Comparison of ENCODE assay signal across 11 cellular contexts in the genomic region with DNA sequence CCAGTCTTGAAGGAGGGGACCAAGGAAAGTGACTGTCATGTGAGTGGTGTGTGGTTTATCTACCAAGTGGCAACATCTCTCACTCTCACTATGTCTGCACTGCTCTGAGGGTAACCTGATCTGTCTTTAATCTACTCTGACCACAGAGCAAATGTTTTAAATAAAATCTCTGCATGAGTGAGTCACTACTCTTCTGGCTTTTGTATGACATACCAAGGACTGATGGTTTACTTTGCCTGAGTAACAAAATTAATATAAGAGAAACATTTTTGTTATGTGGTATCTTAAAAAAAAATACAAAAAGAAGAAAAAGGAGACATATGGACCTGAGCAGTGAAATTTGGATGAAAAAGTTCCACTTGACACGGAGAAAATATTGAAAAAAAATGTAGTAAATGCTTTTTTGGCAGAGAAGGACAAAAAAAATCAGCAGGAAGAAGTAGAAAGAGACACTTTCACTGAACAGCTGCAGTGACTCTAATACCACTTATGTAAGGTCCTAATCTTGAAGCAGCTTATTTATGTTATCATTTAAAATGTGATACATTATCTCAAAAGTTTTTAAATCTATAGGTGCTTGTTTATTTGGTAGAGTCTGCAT.
DNase-seq lines count a peak whose midpoint lies in the region; ATAC-seq, FAIRE-seq and TF ChIP-seq lines count a peak whose summit lies in the region.
"Had no signal": no experiment of that assay in that cellular context is flagged by ENCODE, and none has a peak within 500 bp of the region (broad histone marks: within the 10 kb centered on the region; RNA-seq: fewer than 3 reads in every experiment).

No MANE protein-coding gene starts in this region.

- no peak overlapping the region for H3K27ac Mint-ChIP-seq in naive thymus-derived CD4-positive, alpha-beta T cell
- H3K27ac Mint-ChIP-seq: CD8-positive, alpha-beta T cell had no signal

- ATAC-seq in Right ventricle myocardium inferior = peak; percentile 34
- peak in 3 of 4 donors; percentile 57 to 76 (median 61) for ATAC-seq in heart left ventricle
- ATAC-seq in GM18909 (IDR thresholded peaks at IDR 0.05; ENCODE audit: poor library complexity, unreplicated experiment) = no peak
- ATAC-seq in naive thymus-derived CD4-positive, alpha-beta T cell = no peak
- ATAC-seq in GM18867 (IDR thresholded peaks at IDR 0.05; ENCODE audit: unreplicated experiment) = no peak
- ATAC-seq: CD8-positive, alpha-beta T cell; left lobe of liver had no signal

- TF ChIP-seq POLR2A in heart left ventricle (IDR thresholded peaks at IDR 0.05) = no peak

- H3K27me3 ChIP-seq in right atrium auricular region (no peaks in the 10 kb centered on the region), SU-DHL-6 (ENCODE audit: low read length) (no peaks in the 10 kb centered on the region), heart left ventricle (no peaks in the 10 kb centered on the region)
- H3K27me3 ChIP-seq in naive thymus-derived CD4-positive, alpha-beta T cell (ENCODE audit: control insufficient read depth in 2 of 2, insufficient read depth in 2 of 2, low read length in 2 of 2) = no peaks in the 10 kb centered on the region

- no peaks in the 10 kb centered on the region for H3K4me1 Mint-ChIP-seq in naive thymus-derived CD4-positive, alpha-beta T cell

- no peak overlapping the region for H3K4me3 Mint-ChIP-seq in naive thymus-derived CD4-positive, alpha-beta T cell
- H3K4me3 Mint-ChIP-seq: CD8-positive, alpha-beta T cell had no signal

- peak overlapping the region; percentile 74 for H2AFZ ChIP-seq in SU-DHL-6 (ENCODE audit: low read depth, low read length, severe bottlenecking)

- H3K9me3 Mint-ChIP-seq in naive thymus-derived CD4-positive, alpha-beta T cell = peaks cover 0 to 17% (median 2%) of the 10 kb centered on the region in 11 donors

- no peaks in the 10 kb centered on the region for H4K20me1 ChIP-seq in SU-DHL-6 (ENCODE audit: low read depth, low read length)

- H3K36me3 ChIP-seq in right atrium auricular region (no peaks in the 10 kb centered on the region), SU-DHL-6 (ENCODE audit: low read length) (peaks cover 7% of the 10 kb centered on the region; the same call in 1 of the 2 replicates), heart left ventricle (no peaks in the 10 kb centered on the region)
- no peaks in the 10 kb centered on the region for H3K36me3 ChIP-seq in naive thymus-derived CD4-positive, alpha-beta T cell (ENCODE audit: control insufficient read depth in 2 of 3, insufficient read depth in 3 of 3, low read length in 3 of 3)

- DNase-seq in Right ventricle myocardium inferior (ENCODE audit: missing footprints) (no peak), right atrium auricular region (ENCODE audit: low spot score) (no peak), heart left ventricle (no peak), urothelium cell line (ENCODE audit: low spot score) (peak; percentile 72)
- DNase-seq in naive thymus-derived CD4-positive, alpha-beta T cell = no peak
- DNase-seq: CD8-positive, alpha-beta T cell; KBM-7 had no signal

- H3K9me3 ChIP-seq in right atrium auricular region = no peaks in the 10 kb centered on the region
- peaks cover 6% of the 10 kb centered on the region; the same call in 1 of the 2 replicates for H3K9me3 ChIP-seq in SU-DHL-6 (ENCODE audit: insufficient read depth, low read length)
- H3K9me3 ChIP-seq in heart left ventricle = no peaks in the 10 kb centered on the region
- H3K9me3 ChIP-seq in naive thymus-derived CD4-positive, alpha-beta T cell (ENCODE audit: control insufficient read depth in 2 of 3, low read length in 3 of 3) = no peaks in the 10 kb centered on the region

- WGBS in heart left ventricle, 4 donors = 26 to 38% (median 33%) methylated on average over 1 of the region's 1 CpG

- H3K9me2 ChIP-seq in SU-DHL-6 (replicated peaks; ENCODE audit: insufficient read depth, low read length) = no peaks in the 10 kb centered on the region

- POLR2A ChIA-PET in naive thymus-derived CD4-positive, alpha-beta T cell (lab: Charles Lee) = no interaction called here

- TF ChIP-seq CTCF in right atrium auricular region (IDR thresholded peaks at IDR 0.05) (no peak), SU-DHL-6 (IDR thresholded peaks at IDR 0.05; ENCODE audit: insufficient read depth, low read length, poor library complexity, severe bottlenecking) (no peak), heart left ventricle (IDR thresholded peaks at IDR 0.05) (no peak)

- H3K27ac ChIP-seq in right atrium auricular region (no peak overlapping the region), SU-DHL-6 (ENCODE audit: low read depth, low read length) (peak overlapping the region; percentile 99), heart left ventricle (peak overlapping the region in 3 of 12 donors; percentile 7 to 28 (median 18))
- H3K27ac ChIP-seq in naive thymus-derived CD4-positive, alpha-beta T cell (ENCODE audit: low read depth, low read length) = no peak overlapping the region

- H3K4me1 ChIP-seq in right atrium auricular region = no peaks in the 10 kb centered on the region
- H3K4me1 ChIP-seq in heart left ventricle = peaks cover 0 to 10% (median 0%) of the 10 kb centered on the region in 12 donors
- no peaks in the 10 kb centered on the region for H3K4me1 ChIP-seq in naive thymus-derived CD4-positive, alpha-beta T cell (ENCODE audit: control insufficient read depth in 2 of 2, insufficient read depth in 2 of 2, low read length in 2 of 2)

- no peak for FAIRE-seq in urothelium cell line (lab: Jason Lieb, UNC)

- CTCF ChIA-PET in naive thymus-derived CD4-positive, alpha-beta T cell (lab: Charles Lee) = no interaction called here

- H3F3A ChIP-seq in SU-DHL-6 (ENCODE audit: insufficient read depth) = peaks cover 34% of the 10 kb centered on the region

- no peaks in the 10 kb centered on the region for H3K79me2 ChIP-seq in SU-DHL-6 (ENCODE audit: insufficient read depth, low read length)

- H3K4me3 ChIP-seq in right atrium auricular region (no peak overlapping the region), SU-DHL-6 (ENCODE audit: insufficient read depth, low read length, poor library complexity, severe bottlenecking) (peak overlapping the region; percentile 16), heart left ventricle (no peak overlapping the region)
- no peak overlapping the region for H3K4me3 ChIP-seq in naive thymus-derived CD4-positive, alpha-beta T cell (ENCODE audit: low read length)

- H3K36me3 Mint-ChIP-seq in naive thymus-derived CD4-positive, alpha-beta T cell = no peaks in the 10 kb centered on the region
- H3K36me3 Mint-ChIP-seq: CD8-positive, alpha-beta T cell had no signal

- peaks cover 0 to 8% (median 2%) of the 10 kb centered on the region in 5 donors for H3K27me3 Mint-ChIP-seq in naive thymus-derived CD4-positive, alpha-beta T cell

- peak overlapping the region; percentile 63 for H3K9ac ChIP-seq in SU-DHL-6 (ENCODE audit: low read length)

- H3K4me2 ChIP-seq in SU-DHL-6 (ENCODE audit: low read depth, low read length, poor library complexity, severe bottlenecking) = peak overlapping the region; percentile 91

- intact Hi-C loops in Right ventricle myocardium inferior (cut with DNase I) (no loop called here), heart left ventricle (cut with DNase I) (no loop called here)
- intact Hi-C loops in naive thymus-derived CD4-positive, alpha-beta T cell (cut with micrococcal nuclease) = no loop called here

Comparison
In these comparisons a context has a peak if more than half of its experiments do, and no peak if none do; other contexts are left out.
1. ATAC-seq: peak in Right ventricle myocardium inferior (single experiment) and heart left ventricle (3 of 4); none in GM18909 (single experiment), naive thymus-derived CD4-positive, alpha-beta T cell (single experiment) and GM18867 (single experiment).